Comparison of ENCODE assay signal across 12 cellular contexts in genomic region chr2:55302241-55302640, GRCh38. TPM values are rescaled to one million over a fixed set of nuclear protein-coding genes. Genes with fewer than 3 reads are reported as not detected.
DNase-seq lines count a peak whose midpoint lies in the region; ATAC-seq lines count a peak whose summit lies in the region.
"Had no signal": no experiment of that assay in that cellular context is flagged by ENCODE, and none has a peak within 500 bp of the region (broad histone marks: within the 10 kb centered on the region; RNA-seq: fewer than 3 reads in every experiment).

No MANE protein-coding gene starts in this region.

- no peaks in the 10 kb centered on the region for H3K36me3 Mint-ChIP-seq in activated T-helper 17 cell treated with anti-CD3 and anti-CD28 coated beads, Interleukin-2, amount 50 U/mL, for 72 hours (ENCODE audit: low read depth)
- no peaks in the 10 kb centered on the region for H3K36me3 Mint-ChIP-seq in T-cell

- no peak for DNase-seq in NCI-H748 treated with DMSO at 0.1 percent for 48 hours (lab: John Stamatoyannopoulos, UW)
- no peak for DNase-seq in DMS53 (lab: John Stamatoyannopoulos, UW)
- no peak for DNase-seq in T-cell
- DNase-seq: activated CD4-positive, alpha-beta T cell treated with anti-CD3 and anti-CD28 coated beads, Interleukin-2, amount 50 U/mL, for 48 hours; heart left ventricle; NCI-H1092; NCI-H82; testis had no signal

- H3K27me3 Mint-ChIP-seq in activated T-helper 17 cell treated with anti-CD3 and anti-CD28 coated beads, Interleukin-2, amount 50 U/mL, for 72 hours = no peaks in the 10 kb centered on the region
- H3K27me3 Mint-ChIP-seq in T-cell = no peaks in the 10 kb centered on the region

- POLR2A ChIA-PET in T-cell (lab: Charles Lee) = no interaction called here

- peak; percentile 85 for ATAC-seq in GM18520 (IDR thresholded peaks at IDR 0.05; ENCODE audit: unreplicated experiment)
- ATAC-seq in GM21360 (IDR thresholded peaks at IDR 0.05; ENCODE audit: unreplicated experiment) = peak; percentile 79
- ATAC-seq in HG02981 (IDR thresholded peaks at IDR 0.05; ENCODE audit: unreplicated experiment) = peak; percentile 83
- ATAC-seq in activated T-helper 17 cell treated with anti-CD3 and anti-CD28 coated beads, Interleukin-2, amount 50 U/mL, for 72 hours (replicated peaks) = peak; percentile 98
- no peak for ATAC-seq in T-cell (replicated peaks in 1 of 4)
- ATAC-seq: heart left ventricle had no signal

- H3K9me3 Mint-ChIP-seq in activated T-helper 17 cell treated with anti-CD3 and anti-CD28 coated beads, Interleukin-2, amount 50 U/mL, for 72 hours = no peaks in the 10 kb centered on the region
- H3K9me3 Mint-ChIP-seq in T-cell = no peaks in the 10 kb centered on the region

- CTCF ChIA-PET in T-cell (lab: Charles Lee) = no interaction called here

- H3K4me3 Mint-ChIP-seq in activated T-helper 17 cell treated with anti-CD3 and anti-CD28 coated beads, Interleukin-2, amount 50 U/mL, for 72 hours = no peak overlapping the region
- no peak overlapping the region for H3K4me3 Mint-ChIP-seq in T-cell

- peak overlapping the region; percentile 55 for H3K27ac Mint-ChIP-seq in activated T-helper 17 cell treated with anti-CD3 and anti-CD28 coated beads, Interleukin-2, amount 50 U/mL, for 72 hours
- no peak overlapping the region for H3K27ac Mint-ChIP-seq in T-cell

- H3K4me1 Mint-ChIP-seq in activated T-helper 17 cell treated with anti-CD3 and anti-CD28 coated beads, Interleukin-2, amount 50 U/mL, for 72 hours = peaks cover 5% of the 10 kb centered on the region
- H3K4me1 Mint-ChIP-seq in T-cell = peaks cover 0 to 4% (median 3%) of the 10 kb centered on the region in 3 donors

RNA-seq across cellular contexts. Expression of gene MTIF2, which starts 33.2 kb away (rescaled TPM):
- total RNA-seq in activated T-helper 17 cell treated with anti-CD3 and anti-CD28 coated beads, Interleukin-2, amount 50 U/mL, for 72 hours = 10 to 100 TPM; 25.8 to 28.4 TPM
- total RNA-seq in T-cell = 10 to 100 TPM; 21.1 to 31.5 (median 29.4) TPM

Comparison
In these comparisons a context has a peak if more than half of its experiments do, and no peak if none do; other contexts are left out.
1. ATAC-seq: peak in GM18520 (single experiment), GM21360 (single experiment), HG02981 (single experiment) and activated T-helper 17 cell treated with anti-CD3 and anti-CD28 coated beads, Interleukin-2, amount 50 U/mL, for 72 hours (single experiment); none in T-cell (0 of 4).